In the genomic region with DNA sequence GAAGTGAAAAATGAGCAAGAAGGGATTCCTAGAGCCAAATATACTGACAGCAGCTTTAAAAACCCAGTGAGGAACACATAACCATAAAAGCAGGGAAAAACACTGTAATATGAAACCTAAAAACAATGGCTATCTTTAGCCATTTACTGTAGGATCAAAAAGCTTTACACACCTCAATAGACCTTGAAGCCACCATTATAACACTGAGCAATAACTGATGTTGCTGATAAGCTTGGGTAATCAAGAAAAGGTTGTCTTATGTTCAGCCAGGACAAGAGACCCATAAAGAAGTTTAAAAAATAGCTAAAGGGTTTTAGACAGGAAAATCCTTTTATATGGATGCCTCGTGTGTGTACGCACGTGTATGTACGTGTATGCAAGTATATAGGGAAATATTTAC, we compare ENCODE assay signal across 1 cellular context.
TF ChIP-seq lines count a peak whose summit lies in the region.

No MANE protein-coding gene starts in this region.

TF ChIP-seq in H1, 55 proteins besides CTCF, POLR2A, EP300 and RAD21:
- TF ChIP-seq RXRA (IDR thresholded peaks at IDR 0.05; ENCODE audit: insufficient read depth, low read depth, low read length) (no peak), CREB1 (IDR thresholded peaks at IDR 0.05) (no peak), SP4 (IDR thresholded peaks at IDR 0.05; ENCODE audit: low read length) (no peak), CEBPB (IDR thresholded peaks at IDR 0.05; ENCODE audit: low read depth, low read length) (no peak), BCL11A (IDR thresholded peaks at IDR 0.05; ENCODE audit: low read depth in 2 of 2, low read length in 2 of 2) (no peak), CHD1 (IDR thresholded peaks at IDR 0.05; ENCODE audit: low read depth, low read length) (no peak), HDAC2 (IDR thresholded peaks at IDR 0.05; ENCODE audit: borderline replicate concordance in 1 of 2, low read depth in 2 of 2, low read length in 2 of 2) (no peak), TAF7 (optimal IDR thresholded peaks at IDR 0.05; ENCODE audit: borderline replicate concordance, low read depth, low read length) (no peak), HDAC6 (IDR thresholded peaks at IDR 0.05; ENCODE audit: low read depth, low read length) (no peak), CHD2 (IDR thresholded peaks at IDR 0.05; ENCODE audit: low read length) (no peak), RNF2 (IDR thresholded peaks at IDR 0.05; ENCODE audit: borderline replicate concordance, low read depth, low read length, missing control alignments, poor library complexity, severe bottlenecking) (no peak), KDM4A (IDR thresholded peaks at IDR 0.05; ENCODE audit: low read depth, low read length, severe bottlenecking) (no peak), BRCA1 (IDR thresholded peaks at IDR 0.05; ENCODE audit: low read depth, low read length) (no peak), SIX5 (IDR thresholded peaks at IDR 0.05; ENCODE audit: low read depth, low read length) (no peak), NANOG (IDR thresholded peaks at IDR 0.05; ENCODE audit: insufficient read depth, low read depth, low read length, poor library complexity, severe bottlenecking) (no peak), RBBP5 (IDR thresholded peaks at IDR 0.05; ENCODE audit: borderline replicate concordance, low read depth, low read length) (no peak)
- TF ChIP-seq, protein P1, sequence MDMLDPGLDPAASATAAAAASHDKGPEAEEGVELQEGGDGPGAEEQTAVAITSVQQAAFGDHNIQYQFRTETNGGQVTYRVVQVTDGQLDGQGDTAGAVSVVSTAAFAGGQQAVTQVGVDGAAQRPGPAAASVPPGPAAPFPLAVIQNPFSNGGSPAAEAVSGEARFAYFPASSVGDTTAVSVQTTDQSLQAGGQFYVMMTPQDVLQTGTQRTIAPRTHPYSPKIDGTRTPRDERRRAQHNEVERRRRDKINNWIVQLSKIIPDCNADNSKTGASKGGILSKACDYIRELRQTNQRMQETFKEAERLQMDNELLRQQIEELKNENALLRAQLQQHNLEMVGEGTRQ (IDR thresholded peaks at IDR 0.05; ENCODE audit: low read length): no peak
- TF ChIP-seq, protein P2, sequence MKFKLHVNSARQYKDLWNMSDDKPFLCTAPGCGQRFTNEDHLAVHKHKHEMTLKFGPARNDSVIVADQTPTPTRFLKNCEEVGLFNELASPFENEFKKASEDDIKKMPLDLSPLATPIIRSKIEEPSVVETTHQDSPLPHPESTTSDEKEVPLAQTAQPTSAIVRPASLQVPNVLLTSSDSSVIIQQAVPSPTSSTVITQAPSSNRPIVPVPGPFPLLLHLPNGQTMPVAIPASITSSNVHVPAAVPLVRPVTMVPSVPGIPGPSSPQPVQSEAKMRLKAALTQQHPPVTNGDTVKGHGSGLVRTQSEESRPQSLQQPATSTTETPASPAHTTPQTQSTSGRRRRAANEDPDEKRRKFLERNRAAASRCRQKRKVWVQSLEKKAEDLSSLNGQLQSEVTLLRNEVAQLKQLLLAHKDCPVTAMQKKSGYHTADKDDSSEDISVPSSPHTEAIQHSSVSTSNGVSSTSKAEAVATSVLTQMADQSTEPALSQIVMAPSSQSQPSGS (IDR thresholded peaks at IDR 0.05; ENCODE audit: low read length): no peak
TF ChIP-seq in H1: peak in this region for 0.
